In the genomic region with DNA sequence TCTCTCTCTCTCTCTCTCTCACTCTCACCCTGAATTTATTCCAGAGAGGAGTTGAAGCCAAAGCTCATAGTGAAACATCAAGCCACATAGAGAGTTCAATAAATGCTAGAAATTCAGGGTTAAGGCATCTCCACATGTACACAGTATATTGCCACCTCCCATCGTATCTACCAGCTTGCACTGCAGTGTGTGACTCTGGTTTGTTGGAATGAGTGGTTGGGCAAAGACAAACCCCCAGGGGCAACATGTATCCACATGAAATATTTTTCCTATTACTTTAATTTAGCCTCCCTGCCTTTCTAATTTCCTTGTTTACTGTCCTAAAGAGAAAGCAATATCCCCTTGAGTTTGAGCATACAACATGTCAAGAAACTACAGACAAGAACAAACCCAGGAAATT, we compare ENCODE assay signal across 24 cellular contexts.
"Had no signal": no experiment of that assay in that cellular context is flagged by ENCODE, and none has a peak within 500 bp of the region (broad histone marks: within the 10 kb centered on the region; RNA-seq: fewer than 3 reads in every experiment).

No MANE protein-coding gene starts in this region.

- H3K4me3 Mint-ChIP-seq: activated naive CD4-positive, alpha-beta T cell treated with anti-CD3 and anti-CD28 coated beads, Interleukin-2, amount 50 U/mL, for 24 hours; memory B cell; naive B cell; neural crest cell had no signal

- H3K9me3 ChIP-seq: adrenal gland, breast epithelium, esophagus muscularis mucosa, mucosa of descending colon, vagina had no signal

- H3K27ac ChIP-seq: adrenal gland, breast epithelium, esophagus muscularis mucosa, vagina, WERI-Rb-1 had no signal

- DNase-seq: activated CD4-positive, alpha-beta T cell treated with anti-CD3 and anti-CD28 coated beads, Interleukin-2, amount 50 U/mL, for 48 hours; activated gamma-delta T cell; adrenal gland; cortex of kidney; foreskin melanocyte; glutamatergic neuron; hypothalamus; islet precursor cell; mucosa of descending colon; naive B cell; stimulated activated CD4-positive, alpha-beta T cell treated with anti-CD3 and anti-CD28 coated beads, Interleukin-12 subunit alpha, Interleukin-12 subunit beta, amount 100 ng/mL, for 4 hours; stimulated activated CD4-positive, alpha-beta T cell treated with anti-CD3 and anti-CD28 coated beads, Interleukin-1b, Interleukin-23, amount 100 ng/mL, for 48 hours; stimulated activated CD8-positive, alpha-beta memory T cell treated with anti-CD3 and anti-CD28 coated beads, Interleukin-4, amount 100 ng/mL, for 48 hours; stimulated activated naive CD4-positive, alpha-beta T cell treated with Interleukin-2 at 50 U/mL for 16 hours; T-helper 2 cell; WERI-Rb-1 had no signal

- H3K27me3 ChIP-seq: adrenal gland, breast epithelium, esophagus muscularis mucosa, vagina had no signal

- H3K9me3 Mint-ChIP-seq: activated naive CD4-positive, alpha-beta T cell treated with anti-CD3 and anti-CD28 coated beads, Interleukin-2, amount 50 U/mL, for 24 hours; memory B cell; neural crest cell had no signal

- H3K27me3 Mint-ChIP-seq: activated naive CD4-positive, alpha-beta T cell treated with anti-CD3 and anti-CD28 coated beads, Interleukin-2, amount 50 U/mL, for 24 hours; memory B cell; naive B cell; progenitor cell of endocrine pancreas had no signal

- H3K36me3 ChIP-seq: adrenal gland, breast epithelium, esophagus muscularis mucosa, vagina, WERI-Rb-1 had no signal

- H3K4me1 ChIP-seq: adrenal gland, breast epithelium, esophagus muscularis mucosa, vagina had no signal

- H3K36me3 Mint-ChIP-seq: activated naive CD4-positive, alpha-beta T cell treated with anti-CD3 and anti-CD28 coated beads, Interleukin-2, amount 50 U/mL, for 24 hours; memory B cell; naive B cell had no signal

- H3K4me1 Mint-ChIP-seq: activated naive CD4-positive, alpha-beta T cell treated with anti-CD3 and anti-CD28 coated beads, Interleukin-2, amount 50 U/mL, for 24 hours; memory B cell; naive B cell; neural crest cell had no signal

- ATAC-seq: left lobe of liver, mucosa of descending colon had no signal

- H3K4me3 ChIP-seq: adrenal gland, breast epithelium, esophagus muscularis mucosa, mucosa of descending colon, vagina had no signal

- H3K27ac Mint-ChIP-seq: activated naive CD4-positive, alpha-beta T cell treated with anti-CD3 and anti-CD28 coated beads, Interleukin-2, amount 50 U/mL, for 24 hours; memory B cell; naive B cell; progenitor cell of endocrine pancreas had no signal
